ENCODE assay signal across 13 cellular contexts in genomic region chr3:141421639-141422319, GRCh38. TPM values are rescaled to one million over a fixed set of nuclear protein-coding genes. Genes with fewer than 3 reads are reported as not detected.
A peak's percentile ranks its signal among the peaks of the same experiment; 100 is the strongest.
DNase-seq lines count a peak whose midpoint lies in the region; ATAC-seq, FAIRE-seq and TF ChIP-seq lines count a peak whose summit lies in the region.
"Had no signal": no experiment of that assay in that cellular context is flagged by ENCODE, and none has a peak within 500 bp of the region (broad histone marks: within the 10 kb centered on the region; RNA-seq: fewer than 3 reads in every experiment).

No MANE protein-coding gene starts in this region.

- POLR2A ChIA-PET in A549 (lab: Yijun Ruan, JAX) = interaction anchor here (0.8 to 1.5 kb wide), 3 partner anchors 9 to 110 kb away, joined by 3 to 5 read pairs (median 4); no protein-coding TSS in a partner anchor

- H3K27me3 Mint-ChIP-seq in astrocyte (ENCODE audit: low read depth, unreplicated experiment) = no peaks in the 10 kb centered on the region
- H3K27me3 Mint-ChIP-seq: activated naive CD4-positive, alpha-beta T cell treated with anti-CD3 and anti-CD28 coated beads, Interleukin-2, amount 50 U/mL, for 24 hours had no signal

- peaks cover 67% of the 10 kb centered on the region for H3K4me1 ChIP-seq in A549
- peaks cover 33% of the 10 kb centered on the region for H3K4me1 ChIP-seq in astrocyte (ENCODE audit: insufficient read depth, low read length)

- FAIRE-seq in A549 (lab: Jason Lieb, UNC) (no peak), astrocyte (lab: Jason Lieb, UNC) (no peak)

- TF ChIP-seq RAD21 in A549 (conservative IDR thresholded peaks at IDR 0.05 in 1 of 2, IDR thresholded peaks at IDR 0.05 in 1 of 2) = peak; percentile 47 to 52; a peak in 4 of 5 replicates

- no peaks in the 10 kb centered on the region for H3K9me3 Mint-ChIP-seq in astrocyte (ENCODE audit: unreplicated experiment)
- H3K9me3 Mint-ChIP-seq: activated naive CD4-positive, alpha-beta T cell treated with anti-CD3 and anti-CD28 coated beads, Interleukin-2, amount 50 U/mL, for 24 hours; IgD-negative memory B cell had no signal

- CTCF ChIA-PET in A549 (lab: Yijun Ruan, JAX) = interaction anchor here (0.7 to 3.4 kb wide), 15 partner anchors 9 to 117 kb away, joined by 3 to 11 read pairs (median 3); no protein-coding TSS in a partner anchor

- DNase-seq in A549 (ENCODE audit: low read depth in 1 of 2, low spot score in 1 of 2) (peak in 1 of 2 experiments; percentile 85), HS-5 (ENCODE audit: low read depth) (peak; percentile 79), astrocyte (ENCODE audit: low read depth) (peak; percentile 88), islet precursor cell (peak; percentile 82), ACHN (no peak), KG1 (lab: John Stamatoyannopoulos, UW) (no peak), left colon (no peak)
- DNase-seq: activated CD4-positive, alpha-beta T cell treated with anti-CD3 and anti-CD28 coated beads for 1 hour; NCI-H2171 had no signal

- H3K27ac ChIP-seq in A549 = peak overlapping the region; percentile 99 to 100
- H3K27ac ChIP-seq in astrocyte (ENCODE audit: low read depth, low read length) = peak overlapping the region; percentile 87
- H3K27ac ChIP-seq: BLaER1 treated with 17β-estradiol and CSF1 and Interleukin-3, amounts not matched to agents 10 nM and 100 nM had no signal

- H3K36me3 Mint-ChIP-seq in astrocyte (ENCODE audit: low read depth, unreplicated experiment) = peaks cover 24% of the 10 kb centered on the region

- intact Hi-C loops in left colon (cut with DNase I, micrococcal nuclease) = no loop called here

- H2AFZ ChIP-seq in astrocyte (ENCODE audit: low read depth, low read length) = no peak overlapping the region

- ATAC-seq in A549 (peak; percentile 72 to 85), GM21423 (IDR thresholded peaks at IDR 0.05; ENCODE audit: unreplicated experiment) (no peak), left colon (no peak)

- peaks cover 83% of the 10 kb centered on the region for H3K79me2 ChIP-seq in astrocyte (ENCODE audit: insufficient read depth, low read length)

- H3K9me3 ChIP-seq in A549 (peaks cover 6% of the 10 kb centered on the region; the same call in 2 of the 3 replicates), astrocyte (ENCODE audit: insufficient read depth, low read depth, low read length) (no peaks in the 10 kb centered on the region)

- H3K4me2 ChIP-seq in A549 (peak overlapping the region; percentile 14), astrocyte (ENCODE audit: low read length) (peak overlapping the region; percentile 63)
- H3K4me2 ChIP-seq: BLaER1 treated with 17β-estradiol and CSF1 and Interleukin-3, amounts not matched to agents 10 nM and 100 nM had no signal

- H3K4me3 ChIP-seq in A549 (no peak overlapping the region), astrocyte (ENCODE audit: insufficient read depth, low read depth, low read length) (no peak overlapping the region)
- H3K4me3 ChIP-seq: BLaER1 treated with 17β-estradiol and CSF1 and Interleukin-3, amounts not matched to agents 10 nM and 100 nM had no signal

- 41% methylated on average over 4 of the region's 5 CpGs for WGBS in A549 (ENCODE audit: missing lambda C conversion rate)

- H3K4me1 Mint-ChIP-seq in astrocyte (ENCODE audit: low read depth, unreplicated experiment) = peaks cover 17% of the 10 kb centered on the region

- peak overlapping the region; percentile 69 for H3K9ac ChIP-seq in astrocyte (ENCODE audit: low read length)
- H3K9ac ChIP-seq: BLaER1 treated with 17β-estradiol and CSF1 and Interleukin-3, amounts not matched to agents 10 nM and 100 nM had no signal

- in situ Hi-C loops in ACHN (cut with HindIII; ENCODE audit: low pct_ligation_motif_present, low pct_unique_long_range_greater_than_20kb, low sequenced_read_pairs) = no loop called here

- TF ChIP-seq EP300 in A549 (IDR thresholded peaks at IDR 0.05) = peak; percentile 21 to 57; a peak in 1 of 5 replicates

- peak overlapping the region; percentile 77 for H3K27ac Mint-ChIP-seq in astrocyte (ENCODE audit: unreplicated experiment)
- H3K27ac Mint-ChIP-seq: activated naive CD4-positive, alpha-beta T cell treated with anti-CD3 and anti-CD28 coated beads, Interleukin-2, amount 50 U/mL, for 24 hours had no signal

- peaks cover 22% of the 10 kb centered on the region for H3K36me3 ChIP-seq in astrocyte (ENCODE audit: insufficient read depth, low read length)

- no peak overlapping the region for H3K4me3 Mint-ChIP-seq in astrocyte (ENCODE audit: unreplicated experiment)
- H3K4me3 Mint-ChIP-seq: activated naive CD4-positive, alpha-beta T cell treated with anti-CD3 and anti-CD28 coated beads, Interleukin-2, amount 50 U/mL, for 24 hours; IgD-negative memory B cell had no signal

- no peaks in the 10 kb centered on the region for H3K27me3 ChIP-seq in astrocyte (ENCODE audit: insufficient read depth, low read length)
- H3K27me3 ChIP-seq: BLaER1 treated with 17β-estradiol and CSF1 and Interleukin-3, amounts not matched to agents 10 nM and 100 nM had no signal

- no peak for TF ChIP-seq POLR2A in A549 (IDR thresholded peaks at IDR 0.05; ENCODE audit: low read length)

- TF ChIP-seq CTCF in A549 (IDR thresholded peaks at IDR 0.05) (peak; percentile 17; the same call in 1 of the 3 replicates), astrocyte (IDR thresholded peaks at IDR 0.05; ENCODE audit: insufficient read depth, low read depth, low read length) (no peak)

- H4K20me1 ChIP-seq in astrocyte (ENCODE audit: insufficient read depth, low read length) = no peaks in the 10 kb centered on the region
- H4K20me1 ChIP-seq: BLaER1 treated with 17β-estradiol and CSF1 and Interleukin-3, amounts not matched to agents 10 nM and 100 nM had no signal

TF ChIP-seq in A549, 52 proteins besides CTCF, POLR2A, EP300 and RAD21 (continues in another document):
- TF ChIP-seq MAZ (IDR thresholded peaks at IDR 0.05; ENCODE audit: borderline replicate concordance, low read depth, low read length) = no peak
- TF ChIP-seq ESRRA (IDR thresholded peaks at IDR 0.05; ENCODE audit: borderline replicate concordance, low read length) = no peak
- TF ChIP-seq TFCP2L1 (CRISPR knock-in tag; IDR thresholded peaks at IDR 0.05) = no peak
- no peak for TF ChIP-seq PBX3 (IDR thresholded peaks at IDR 0.05)
- no peak for TF ChIP-seq SREBF2 (IDR thresholded peaks at IDR 0.05)
- no peak for TF ChIP-seq HEYL (CRISPR knock-in tag; IDR thresholded peaks at IDR 0.05)
- no peak for TF ChIP-seq RARB (CRISPR knock-in tag; IDR thresholded peaks at IDR 0.05)
- TF ChIP-seq ATOH8 (CRISPR knock-in tag; IDR thresholded peaks at IDR 0.05; ENCODE audit: low read depth) = no peak; the same call in 1 of the 2 replicates
- no peak for TF ChIP-seq CHD4 (IDR thresholded peaks at IDR 0.05; ENCODE audit: borderline replicate concordance)
- no peak for TF ChIP-seq ELK1 (IDR thresholded peaks at IDR 0.05; ENCODE audit: low read depth, low read length)
- TF ChIP-seq HOXB13 (CRISPR knock-in tag; IDR thresholded peaks at IDR 0.05; ENCODE audit: low read depth) = no peak; the same call in 1 of the 2 replicates
- no peak for TF ChIP-seq ZSCAN20 (CRISPR knock-in tag; IDR thresholded peaks at IDR 0.05)
- TF ChIP-seq FOSB (CRISPR knock-in tag; IDR thresholded peaks at IDR 0.05) = no peak
- no peak for TF ChIP-seq MYC (IDR thresholded peaks at IDR 0.05; ENCODE audit: borderline replicate concordance, low read length)
- no peak for TF ChIP-seq PHF8 (IDR thresholded peaks at IDR 0.05; ENCODE audit: borderline replicate concordance, low read depth)
- TF ChIP-seq ZNF302 (CRISPR knock-in tag; IDR thresholded peaks at IDR 0.05) = no peak
- TF ChIP-seq HDAC2 (IDR thresholded peaks at IDR 0.05) = no peak
- TF ChIP-seq KDM1A (IDR thresholded peaks at IDR 0.05; ENCODE audit: low read depth) = no peak
- 0 out of 2 replicates have a peak, but pooled peaks have one; percentile 1 for TF ChIP-seq EHF (CRISPR knock-in tag; IDR thresholded peaks at IDR 0.05)
- no peak for TF ChIP-seq RCOR1 (IDR thresholded peaks at IDR 0.05; ENCODE audit: low read depth, low read length)
- no peak for TF ChIP-seq BHLHE40 (IDR thresholded peaks at IDR 0.05; ENCODE audit: low read depth, low read length)

RNA-seq across cellular contexts. Expression of gene ZBTB38, which starts 53.5 kb away (rescaled TPM):
- polyA plus RNA-seq in A549 (2011; rRNA removed) (110 and 141 TPM in 2 replicates), A549 (2017; fragmentation: RNase III; extraction: RNeasy Plus Mini Kit Qiagen cat#74134 plus additional on column Dnase treatment) (70.5 to 80.7 TPM (median 72.0 TPM) in 3 replicates)
- polyA plus RNA-seq in A549 (2012; cell fraction: cytosol; rRNA removed) = 17.2 and 20.9 TPM in 2 replicates
- 16.5 and 23.0 TPM in 2 replicates for polyA plus RNA-seq in A549 (2012; cell fraction: nucleus; rRNA removed)
- 205 and 220 TPM in 2 replicates for polyA minus RNA-seq in A549 (2011; rRNA and poly(A)+ RNA removed)
- total RNA-seq in astrocyte (57.6 and 60.7 TPM in 2 replicates), left colon (100 to 1,000 TPM; 120 to 143 TPM)

Comparison
In these comparisons a context has a peak if more than half of its experiments do, and no peak if none do; other contexts are left out.
1. ATAC-seq: peak in A549 (2 of 2); none in GM21423 (single experiment) and left colon (single experiment).
2. DNase-seq: peak in HS-5 (single experiment), astrocyte (single experiment) and islet precursor cell (single experiment); none in ACHN (single experiment), KG1 (single experiment) and left colon (0 of 2).